Comparison of ENCODE assay signal across 8 cellular contexts in the genomic region with DNA sequence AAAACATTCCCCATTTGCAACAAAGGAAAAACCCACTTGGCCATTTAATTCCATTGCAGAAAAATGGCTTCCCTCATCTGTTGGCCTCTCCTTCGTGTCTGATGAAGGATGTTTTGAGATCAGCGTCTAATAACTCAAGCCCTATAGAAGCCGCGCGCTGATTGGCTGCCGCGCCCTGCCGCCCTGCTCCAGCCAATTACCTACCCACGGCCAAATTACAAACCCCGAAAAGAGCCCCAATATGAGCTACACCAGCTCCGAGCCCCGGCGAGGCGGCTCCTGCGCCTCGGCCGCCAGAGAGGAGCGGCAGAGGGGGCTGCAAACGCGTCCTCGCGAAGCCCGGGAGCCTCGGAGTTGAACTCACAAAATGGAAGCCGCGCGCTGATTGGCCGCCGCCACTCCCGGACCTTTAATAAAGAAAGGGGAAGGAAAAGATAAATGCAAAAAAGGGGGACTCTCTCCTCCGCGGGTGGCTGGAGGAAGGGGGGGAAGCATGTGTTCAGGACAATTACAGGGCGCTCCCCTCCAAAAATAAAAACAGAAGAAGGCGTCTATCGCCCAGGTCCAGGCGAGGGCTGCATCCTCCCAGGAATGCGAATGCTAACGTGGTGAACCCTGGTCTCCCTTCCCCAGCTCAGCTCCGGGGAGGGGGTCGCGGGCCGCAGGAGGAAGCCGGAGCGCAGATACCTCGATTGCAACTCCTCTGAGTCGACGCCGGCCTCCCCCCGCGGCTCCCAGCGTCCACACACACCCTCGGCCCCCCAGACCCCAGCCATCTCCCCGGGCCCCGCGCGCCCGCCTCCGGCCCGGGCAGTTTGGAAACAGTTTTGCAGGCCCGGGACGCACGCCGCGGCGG. TPM values are rescaled to one million over a fixed set of nuclear protein-coding genes. Genes with fewer than 3 reads are reported as not detected.
DNase-seq lines count a peak whose midpoint lies in the region; ATAC-seq and TF ChIP-seq lines count a peak whose summit lies in the region.

No MANE protein-coding gene starts in this region.

- H3K36me3 ChIP-seq in GM23248 (ENCODE audit: low read depth) = no peaks in the 10 kb centered on the region
- peaks cover 33% of the 10 kb centered on the region for H3K36me3 ChIP-seq in RWPE2 (ENCODE audit: low read depth)
- peaks cover 0 to 47% (median 0%) of the 10 kb centered on the region in 3 experiments for H3K36me3 ChIP-seq in naive thymus-derived CD4-positive, alpha-beta T cell (ENCODE audit: control insufficient read depth in 2 of 3, insufficient read depth in 3 of 3, low read length in 3 of 3)

- peaks cover 24 to 37% (median 29%) of the 10 kb centered on the region in 7 donors for H3K4me1 Mint-ChIP-seq in naive thymus-derived CD4-positive, alpha-beta T cell
- peaks cover 35 to 61% of the 10 kb centered on the region in 2 donors for H3K4me1 Mint-ChIP-seq in stimulated activated naive B cell treated with anti-CD40 and anti-IgM and Interleukin-4, amounts not matched to agents 10 μg/mL and 1 μg/mL and 100 μg/mL, for 72 hours

- H3K4me3 Mint-ChIP-seq in naive thymus-derived CD4-positive, alpha-beta T cell = peak overlapping the region; percentile 89 to 99 (median 96)
- peak overlapping the region; percentile 93 to 99 for H3K4me3 Mint-ChIP-seq in stimulated activated naive B cell treated with anti-CD40 and anti-IgM and Interleukin-4, amounts not matched to agents 10 μg/mL and 1 μg/mL and 100 μg/mL, for 72 hours

- peak overlapping the region; percentile 99 for H3K27ac ChIP-seq in GM23248
- peak overlapping the region; percentile 100 for H3K27ac ChIP-seq in RWPE2 (ENCODE audit: poor library complexity, severe bottlenecking)
- H3K27ac ChIP-seq in naive thymus-derived CD4-positive, alpha-beta T cell (ENCODE audit: low read depth, low read length) = peak overlapping the region; percentile 96

- CTCF ChIA-PET in naive thymus-derived CD4-positive, alpha-beta T cell (lab: Charles Lee) = interaction anchor here (0.6 to 14.9 kb wide), 10 partner anchors 5 to 1222 kb away, joined by 3 to 609 read pairs (median 4); partner anchors contain the start of genes RHOF and SETD1B

- peaks cover 0 to 9% (median 0%) of the 10 kb centered on the region in 11 donors for H3K9me3 Mint-ChIP-seq in naive thymus-derived CD4-positive, alpha-beta T cell
- H3K9me3 Mint-ChIP-seq in stimulated activated naive B cell treated with anti-CD40 and anti-IgM and Interleukin-4, amounts not matched to agents 10 μg/mL and 1 μg/mL and 100 μg/mL, for 72 hours = no peaks in the 10 kb centered on the region

- intact Hi-C loops in naive thymus-derived CD4-positive, alpha-beta T cell (cut with micrococcal nuclease) = loop anchor here (1.0 to 10.0 kb wide), 10 partner anchors 8 to 422 kb away; partner anchors contain the start of genes KDM2B (in 2 of the 2), DIABLO (in 1 of the 2) and PSMD9 (in 1 of the 2)

- H3K9me3 ChIP-seq in GM23248 (ENCODE audit: low read depth) = no peaks in the 10 kb centered on the region
- H3K9me3 ChIP-seq in RWPE2 (ENCODE audit: severe bottlenecking) = no peaks in the 10 kb centered on the region
- H3K9me3 ChIP-seq in naive thymus-derived CD4-positive, alpha-beta T cell (ENCODE audit: control insufficient read depth in 2 of 3, low read length in 3 of 3) = no peaks in the 10 kb centered on the region

- H3K9ac ChIP-seq in GM23248 = peak overlapping the region; percentile 99

- H3K4me1 ChIP-seq in GM23248 (ENCODE audit: insufficient read depth) (peaks cover 32% of the 10 kb centered on the region), RWPE2 (ENCODE audit: insufficient read depth, poor library complexity, severe bottlenecking) (peaks cover 24% of the 10 kb centered on the region)
- H3K4me1 ChIP-seq in naive thymus-derived CD4-positive, alpha-beta T cell (ENCODE audit: control insufficient read depth in 2 of 2, insufficient read depth in 2 of 2, low read length in 2 of 2) = peaks cover 21 to 28% of the 10 kb centered on the region in 2 donors

- TF ChIP-seq CTCF in RWPE2 (IDR thresholded peaks at IDR 0.05; ENCODE audit: poor library complexity, severe bottlenecking) = no peak
- no peak for TF ChIP-seq CTCF in fibroblast of mammary gland (conservative IDR thresholded peaks at IDR 0.05; ENCODE audit: control insufficient read depth, insufficient read depth, low read depth, low read length)

- peaks cover 12 to 35% (median 15%) of the 10 kb centered on the region in 5 donors for H3K36me3 Mint-ChIP-seq in naive thymus-derived CD4-positive, alpha-beta T cell
- peaks cover 25 to 44% of the 10 kb centered on the region in 2 donors for H3K36me3 Mint-ChIP-seq in stimulated activated naive B cell treated with anti-CD40 and anti-IgM and Interleukin-4, amounts not matched to agents 10 μg/mL and 1 μg/mL and 100 μg/mL, for 72 hours

- POLR2A ChIA-PET in naive thymus-derived CD4-positive, alpha-beta T cell (lab: Charles Lee) = interaction anchor here (0.5 to 33.4 kb wide), 22 partner anchors 3 to 1602 kb away, joined by 3 to 1941 read pairs (median 7); partner anchors contain the start of genes KDM2B, MORN3, ORAI1 and PSMD9

- in situ Hi-C loops in GM23248 (cut with MboI) = no loop called here

- peaks cover 28% of the 10 kb centered on the region for H3F3A ChIP-seq in GM23248 (ENCODE audit: insufficient read depth)

- peak; percentile 84 for DNase-seq in DMS53 treated with DMSO at 0.1 percent for 48 hours (lab: John Stamatoyannopoulos, UW; ENCODE audit: unreplicated experiment)
- peak; percentile 93 for DNase-seq in GM23248
- DNase-seq in M059J (ENCODE audit: low read depth) = peak; percentile 95
- peak; percentile 90 for DNase-seq in RWPE2 (ENCODE audit: low spot score)
- DNase-seq in activated T-helper 9 cell treated with anti-CD3 and anti-CD28 coated beads, Interleukin-2, amount 50 U/mL, for 16 hours (ENCODE audit: low read depth) = peak; percentile 79
- peak; percentile 93 for DNase-seq in fibroblast of mammary gland (ENCODE audit: low read depth)
- peak; percentile 84 to 94 (median 92) for DNase-seq in naive thymus-derived CD4-positive, alpha-beta T cell
- peak; percentile 92 for DNase-seq in stimulated activated naive B cell treated with anti-CD40 and anti-IgM and Interleukin-4, amounts not matched to agents 10 μg/mL and 1 μg/mL and 100 μg/mL, for 72 hours

- H4K20me1 ChIP-seq in GM23248 (ENCODE audit: insufficient read depth) = no peaks in the 10 kb centered on the region

- H3K27me3 ChIP-seq in GM23248 (replicated peaks; ENCODE audit: insufficient read depth) (no peaks in the 10 kb centered on the region), RWPE2 (ENCODE audit: insufficient read depth, poor library complexity, severe bottlenecking) (no peaks in the 10 kb centered on the region)
- H3K27me3 ChIP-seq in naive thymus-derived CD4-positive, alpha-beta T cell (ENCODE audit: control insufficient read depth in 2 of 2, insufficient read depth in 2 of 2, low read length in 2 of 2) = no peaks in the 10 kb centered on the region

- peak overlapping the region; percentile 98 to 100 (median 99) for H3K27ac Mint-ChIP-seq in naive thymus-derived CD4-positive, alpha-beta T cell
- H3K27ac Mint-ChIP-seq in stimulated activated naive B cell treated with anti-CD40 and anti-IgM and Interleukin-4, amounts not matched to agents 10 μg/mL and 1 μg/mL and 100 μg/mL, for 72 hours = peak overlapping the region; percentile 100

- no peaks in the 10 kb centered on the region for H3K9me2 ChIP-seq in GM23248 (ENCODE audit: insufficient read depth)

- H3K4me3 ChIP-seq in GM23248 (peak overlapping the region; percentile 80), RWPE2 (ENCODE audit: severe bottlenecking) (peak overlapping the region; percentile 94), fibroblast of mammary gland (ENCODE audit: control insufficient read depth, low read depth, low read length) (peak overlapping the region; percentile 53)
- peak overlapping the region; percentile 94 for H3K4me3 ChIP-seq in naive thymus-derived CD4-positive, alpha-beta T cell (ENCODE audit: low read length)

- peak overlapping the region; percentile 98 for H3K4me2 ChIP-seq in GM23248 (ENCODE audit: unreplicated experiment)

- peaks cover 65% of the 10 kb centered on the region for H3K79me2 ChIP-seq in GM23248 (ENCODE audit: insufficient read depth)

- WGBS in GM23248 (ENCODE audit: low coverage in 1 of 2, low lambda C conversion rate in 2 of 2, missing lambda C conversion rate in 2 of 2), 2 experiments = 0 to 1% methylated on average over 34 to 65 of the region's 65 CpGs

- peak; percentile 66 for ATAC-seq in RWPE2 (ENCODE audit: low read depth)
- peak; percentile 65 for ATAC-seq in naive thymus-derived CD4-positive, alpha-beta T cell
- peak; percentile 50 to 57 for ATAC-seq in stimulated activated naive B cell treated with anti-CD40 and anti-IgM and Interleukin-4, amounts not matched to agents 10 μg/mL and 1 μg/mL and 100 μg/mL, for 72 hours (replicated peaks)

- H2AFZ ChIP-seq in GM23248 = peak overlapping the region; percentile 80

- no peaks in the 10 kb centered on the region for H3K27me3 Mint-ChIP-seq in naive thymus-derived CD4-positive, alpha-beta T cell
- no peaks in the 10 kb centered on the region for H3K27me3 Mint-ChIP-seq in stimulated activated naive B cell treated with anti-CD40 and anti-IgM and Interleukin-4, amounts not matched to agents 10 μg/mL and 1 μg/mL and 100 μg/mL, for 72 hours

RNA-seq across cellular contexts. Expression of gene SETD1B, which starts 0.7 kb away (rescaled TPM):
- 2.0 and 2.7 TPM in 2 replicates for total RNA-seq in GM23248 (2014; rRNA removed; shearing (Covaris generic))
- 1.7 and 2.0 TPM in 2 replicates for polyA plus RNA-seq in GM23248 (2016; fragmentation: Nextera tagmentation; extraction: Ambion mirVana)
- 2.7 and 3.9 TPM in 2 replicates for total RNA-seq in M059J (2014; rRNA removed; shearing (Covaris generic))
- total RNA-seq in naive thymus-derived CD4-positive, alpha-beta T cell = 100 to 1,000 TPM in 1 of 5 experiments, 10 to 100 TPM in 4; 35.1 to 124 (median 79.2) TPM
- 1 to 10 TPM; 2.1 to 4.3 TPM for polyA plus RNA-seq in naive thymus-derived CD4-positive, alpha-beta T cell

RNA-seq across cellular contexts. Expression of gene RHOF, which starts 9.6 kb away (rescaled TPM):
- total RNA-seq in GM23248 (2014; rRNA removed; shearing (Covaris generic)) = 6.7 and 8.2 TPM in 2 replicates
- 1.5 and 2.4 TPM in 2 replicates for polyA plus RNA-seq in GM23248 (2016; fragmentation: Nextera tagmentation; extraction: Ambion mirVana)
- 0.27 and 0.42 TPM in 2 replicates for total RNA-seq in M059J (2014; rRNA removed; shearing (Covaris generic))
- total RNA-seq in naive thymus-derived CD4-positive, alpha-beta T cell = 100 to 1,000 TPM; 121 to 164 (median 134) TPM
- 100 to 1,000 TPM in 1 of 2 donors, 10 to 100 TPM in 1; 69.2 to 115 TPM for polyA plus RNA-seq in naive thymus-derived CD4-positive, alpha-beta T cell

RNA-seq across cellular contexts. Expression of gene HPD, which starts 55.6 kb away (rescaled TPM):
- not detected in 2 replicates for total RNA-seq in GM23248 (2014; rRNA removed; shearing (Covaris generic))
- polyA plus RNA-seq in GM23248 (2016; fragmentation: Nextera tagmentation; extraction: Ambion mirVana) = not detected in 2 replicates
- total RNA-seq in M059J (2014; rRNA removed; shearing (Covaris generic)) = 2.3 and 3.7 TPM in 2 replicates
- not detected for total RNA-seq in naive thymus-derived CD4-positive, alpha-beta T cell
- not detected for polyA plus RNA-seq in naive thymus-derived CD4-positive, alpha-beta T cell

Comparison
In these comparisons a context has a peak if more than half of its experiments do, and no peak if none do; other contexts are left out.
1. Peak in every context shown above with its lines: DNase-seq, ATAC-seq, H3K4me3 ChIP-seq and H3K27ac ChIP-seq.
2. RNA of gene RHOF, which starts 9.6 kb away (total RNA-seq): 121 to 164 TPM in naive thymus-derived CD4-positive, alpha-beta T cell; 6.7 to 8.2 TPM in GM23248 and 0.27 to 0.42 TPM in M059J; every median in the first group is over 10 times any median in the second.